Comparison of ENCODE assay signal across 9 cellular contexts in the genomic region with DNA sequence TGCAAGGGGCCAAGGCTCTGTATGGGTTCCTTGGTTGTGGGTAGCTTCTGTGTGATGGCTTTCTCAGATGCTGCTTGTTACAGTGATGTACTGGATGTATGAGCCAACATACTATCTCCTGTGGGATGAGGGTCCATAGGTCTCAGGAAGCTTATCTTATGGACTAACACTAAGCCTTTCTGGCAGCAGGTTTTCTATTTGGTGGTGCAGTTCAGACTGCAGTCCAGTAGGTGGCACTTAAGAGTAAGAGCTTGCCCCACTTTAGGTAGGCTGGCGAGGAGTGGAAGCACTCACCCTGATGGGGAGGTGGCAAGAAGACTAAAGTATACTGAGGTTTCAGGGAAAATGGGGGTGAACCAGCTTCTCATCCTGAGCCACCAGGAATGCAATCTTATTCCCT.
DNase-seq lines count a peak whose midpoint lies in the region; ATAC-seq and TF ChIP-seq lines count a peak whose summit lies in the region.
"Had no signal": no experiment of that assay in that cellular context is flagged by ENCODE, and none has a peak within 500 bp of the region (broad histone marks: within the 10 kb centered on the region; RNA-seq: fewer than 3 reads in every experiment).

No MANE protein-coding gene starts in this region.

- no peaks in the 10 kb centered on the region for H3K36me3 Mint-ChIP-seq in CD4-positive, alpha-beta T cell (ENCODE audit: low read depth)
- H3K36me3 Mint-ChIP-seq in T-cell (no peaks in the 10 kb centered on the region), endodermal cell (ENCODE audit: low read depth) (peaks cover 11% of the 10 kb centered on the region), osteocyte (ENCODE audit: unreplicated experiment) (no peaks in the 10 kb centered on the region)

- CTCF ChIA-PET in CD4-positive, alpha-beta T cell (lab: Charles Lee): interaction anchor here (0.8 to 1.6 kb wide), 3 partner anchors 35 to 208 kb away, joined by 3 to 4 read pairs (median 4); no protein-coding TSS in a partner anchor
- CTCF ChIA-PET in T-cell (lab: Charles Lee): interaction anchor here in 1 of 2 donors (0.6 to 1.3 kb wide), 4 partner anchors 181 to 1550 kb away, joined by 3 to 5 read pairs (median 3); no protein-coding TSS in a partner anchor

- H3K4me1 ChIP-seq in endodermal cell (ENCODE audit: control insufficient read depth, insufficient read depth, low read length) (no peaks in the 10 kb centered on the region), ascending aorta (no peaks in the 10 kb centered on the region)

- no peak overlapping the region for H3K9ac ChIP-seq in endodermal cell (ENCODE audit: extremely low read depth, low read length, poor library complexity, severe bottlenecking)

- no peak for ATAC-seq in CD4-positive, alpha-beta T cell (ENCODE audit: poor library complexity)
- ATAC-seq in GM18868 (IDR thresholded peaks at IDR 0.05; ENCODE audit: unreplicated experiment) (peak; percentile 84), HG03558 (IDR thresholded peaks at IDR 0.05; ENCODE audit: extremely low read depth, unreplicated experiment) (peak; percentile 44), T-cell (replicated peaks in 1 of 4) (peak in 3 of 4 experiments; percentile 40 to 58 (median 48))

- no peaks in the 10 kb centered on the region for H3K9me3 ChIP-seq in CD4-positive, alpha-beta T cell (ENCODE audit: control insufficient read depth, low read length)
- H3K9me3 ChIP-seq in endodermal cell (ENCODE audit: control insufficient read depth, low read length) (peaks cover 8% of the 10 kb centered on the region), ascending aorta (peaks cover 0 to 4% of the 10 kb centered on the region in 2 donors)

- H3K27me3 ChIP-seq in CD4-positive, alpha-beta T cell (ENCODE audit: control insufficient read depth, insufficient read depth, low read length): no peaks in the 10 kb centered on the region
- H3K27me3 ChIP-seq in endodermal cell (ENCODE audit: control insufficient read depth, insufficient read depth, low read length, poor library complexity, severe bottlenecking): no peaks in the 10 kb centered on the region
- H3K27me3 ChIP-seq in ascending aorta: no peaks in the 10 kb centered on the region

- no peak overlapping the region for H3K27ac ChIP-seq in CD4-positive, alpha-beta T cell (ENCODE audit: low read depth, low read length)
- H3K27ac ChIP-seq in endodermal cell (ENCODE audit: low read depth, low read length) (no peak overlapping the region), ascending aorta (no peak overlapping the region)
- H3K27ac ChIP-seq: SK-N-MC had no signal

- peak in 8 of 10 experiments; percentile 0 to 25 (median 6) for DNase-seq in CD4-positive, alpha-beta T cell
- DNase-seq in T-cell (peak in 20 of 34 experiments; percentile 0 to 37 (median 7)), endodermal cell (peak; percentile 88), osteocyte (ENCODE audit: extremely low spot score, unreplicated experiment) (no peak), ascending aorta (ENCODE audit: low spot score in 2 of 2) (no peak), DMS79 (lab: John Stamatoyannopoulos, UW) (no peak)

- H3K27me3 Mint-ChIP-seq in CD4-positive, alpha-beta T cell: no peaks in the 10 kb centered on the region
- peaks cover 2 to 9% of the 10 kb centered on the region in 2 donors for H3K27me3 Mint-ChIP-seq in T-cell
- no peaks in the 10 kb centered on the region for H3K27me3 Mint-ChIP-seq in endodermal cell (ENCODE audit: insufficient read depth)
- no peaks in the 10 kb centered on the region for H3K27me3 Mint-ChIP-seq in osteocyte (ENCODE audit: unreplicated experiment)

- H3K9me3 Mint-ChIP-seq in CD4-positive, alpha-beta T cell: no peaks in the 10 kb centered on the region
- no peaks in the 10 kb centered on the region for H3K9me3 Mint-ChIP-seq in T-cell
- H3K9me3 Mint-ChIP-seq in endodermal cell: peaks cover 28% of the 10 kb centered on the region
- peaks cover 2% of the 10 kb centered on the region for H3K9me3 Mint-ChIP-seq in osteocyte (ENCODE audit: unreplicated experiment)

- H3K27ac Mint-ChIP-seq in CD4-positive, alpha-beta T cell: no peak overlapping the region
- H3K27ac Mint-ChIP-seq in T-cell (no peak overlapping the region), endodermal cell (no peak overlapping the region), osteocyte (ENCODE audit: unreplicated experiment) (no peak overlapping the region)

- no peak overlapping the region for H3K4me3 Mint-ChIP-seq in CD4-positive, alpha-beta T cell
- H3K4me3 Mint-ChIP-seq in T-cell (no peak overlapping the region), endodermal cell (no peak overlapping the region), osteocyte (ENCODE audit: unreplicated experiment) (no peak overlapping the region)

- H3K36me3 ChIP-seq in endodermal cell (ENCODE audit: control insufficient read depth, insufficient read depth, low read length) (no peaks in the 10 kb centered on the region), ascending aorta (no peaks in the 10 kb centered on the region)

- 60% methylated on average over 1 of the region's 1 CpG; no CpG with 5 or more reads in 1 of the 2 experiments for WGBS in endodermal cell (ENCODE audit: insufficient coverage in 1 of 2, insufficient read length in 1 of 2), 2 experiments

- H3K4me3 ChIP-seq in endodermal cell (ENCODE audit: low read length): no peak overlapping the region
- no peak overlapping the region for H3K4me3 ChIP-seq in ascending aorta
- H3K4me3 ChIP-seq: SK-N-MC had no signal

- peak; percentile 43 for TF ChIP-seq CTCF in CD4-positive, alpha-beta T cell (IDR thresholded peaks at IDR 0.05)
- TF ChIP-seq CTCF in endodermal cell (conservative IDR thresholded peaks at IDR 0.05) (peak; percentile 88), osteocyte (IDR thresholded peaks at IDR 0.05) (peak; percentile 52), ascending aorta (IDR thresholded peaks at IDR 0.05) (peak in 1 of 3 experiments; percentile 17)

- POLR2A ChIA-PET in CD4-positive, alpha-beta T cell (lab: Charles Lee): no interaction called here
- POLR2A ChIA-PET in T-cell (lab: Charles Lee): no interaction called here

- H3K4me1 Mint-ChIP-seq in CD4-positive, alpha-beta T cell (ENCODE audit: low read depth): peaks cover 14% of the 10 kb centered on the region
- peaks cover 8 to 23% (median 13%) of the 10 kb centered on the region in 3 donors for H3K4me1 Mint-ChIP-seq in T-cell
- peaks cover 11% of the 10 kb centered on the region for H3K4me1 Mint-ChIP-seq in endodermal cell
- H3K4me1 Mint-ChIP-seq in osteocyte (ENCODE audit: unreplicated experiment): no peaks in the 10 kb centered on the region

- intact Hi-C loops in CD4-positive, alpha-beta T cell (cut with DNase I, micrococcal nuclease): loop anchor here in 1 of 2 experiments (5.0 kb wide), 2 partner anchors 208 to 403 kb away; no protein-coding TSS in a partner anchor
- intact Hi-C loops in ascending aorta (cut with DNase I): no loop called here

Comparison
In these comparisons a context has a peak if more than half of its experiments do, and no peak if none do; other contexts are left out.
1. DNase-seq: peak in CD4-positive, alpha-beta T cell (8 of 10), T-cell (20 of 34) and endodermal cell (single experiment); none in osteocyte (single experiment), ascending aorta (0 of 2) and DMS79 (single experiment).